Comparison of ENCODE assay signal across 16 cellular contexts in the genomic region with DNA sequence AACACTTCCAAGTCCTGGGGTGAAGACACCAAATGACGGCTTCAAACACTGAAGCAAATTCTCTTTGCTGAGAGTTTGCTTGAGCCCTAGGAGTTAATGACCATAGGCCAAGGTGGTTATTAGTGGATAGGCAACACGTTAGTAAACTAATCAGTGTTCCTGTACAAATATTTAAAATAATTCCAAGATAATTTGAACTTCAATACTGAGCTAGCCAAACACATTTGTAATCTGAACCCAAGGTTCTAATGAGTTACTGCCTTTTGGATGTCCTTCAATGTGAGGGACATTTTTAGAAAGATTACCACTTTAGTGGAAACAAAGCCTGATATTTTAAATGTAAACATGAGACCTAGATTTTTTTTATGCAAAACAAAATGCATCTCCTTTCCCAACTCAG.
"Had no signal": no experiment of that assay in that cellular context is flagged by ENCODE, and none has a peak within 500 bp of the region (broad histone marks: within the 10 kb centered on the region; RNA-seq: fewer than 3 reads in every experiment).

No MANE protein-coding gene starts in this region.

- H3K4me1 Mint-ChIP-seq: activated CD4-positive, alpha-beta T cell treated with anti-CD3 and anti-CD28 coated beads for 36 hours; activated naive CD8-positive, alpha-beta T cell treated with anti-CD3 and anti-CD28 coated beads, Interleukin-2, amount 50 U/mL, for 24 hours had no signal

- H3K27me3 ChIP-seq: heart right ventricle, ovary, transverse colon had no signal

- H3K4me3 ChIP-seq: coronary artery, heart right ventricle, ovary, transverse colon had no signal

- H3K27ac ChIP-seq: ovary had no signal

- H3K9me3 ChIP-seq: ovary, transverse colon had no signal

- H3K27me3 Mint-ChIP-seq: activated CD4-positive, alpha-beta T cell treated with anti-CD3 and anti-CD28 coated beads for 36 hours; activated CD8-positive, alpha-beta T cell treated with anti-CD3 and anti-CD28 coated beads for 36 hours; activated naive CD8-positive, alpha-beta T cell treated with anti-CD3 and anti-CD28 coated beads, Interleukin-2, amount 50 U/mL, for 24 hours had no signal

- H3K4me3 Mint-ChIP-seq: activated CD4-positive, alpha-beta T cell treated with anti-CD3 and anti-CD28 coated beads for 36 hours; activated CD8-positive, alpha-beta T cell treated with anti-CD3 and anti-CD28 coated beads for 36 hours; activated naive CD8-positive, alpha-beta T cell treated with anti-CD3 and anti-CD28 coated beads, Interleukin-2, amount 50 U/mL, for 24 hours; activated T-cell treated with anti-CD3 and anti-CD28 coated beads, Interleukin-2, amount 50 U/mL, for 72 hours had no signal

- H3K27ac Mint-ChIP-seq: activated CD4-positive, alpha-beta T cell treated with anti-CD3 and anti-CD28 coated beads for 36 hours; activated CD8-positive, alpha-beta T cell treated with anti-CD3 and anti-CD28 coated beads for 36 hours; activated naive CD8-positive, alpha-beta T cell treated with anti-CD3 and anti-CD28 coated beads, Interleukin-2, amount 50 U/mL, for 24 hours; activated T-cell treated with anti-CD3 and anti-CD28 coated beads, Interleukin-2, amount 50 U/mL, for 72 hours had no signal

- H3K9me3 Mint-ChIP-seq: activated CD8-positive, alpha-beta T cell treated with anti-CD3 and anti-CD28 coated beads for 36 hours had no signal

- DNase-seq: activated CD4-positive, alpha-beta T cell treated with anti-CD3 and anti-CD28 coated beads for 36 hours; activated CD8-positive, alpha-beta memory T cell treated with anti-CD3 and anti-CD28 coated beads, Interleukin-2, amount 50 U/mL, for 4 hours; activated CD8-positive, alpha-beta T cell treated with anti-CD3 and anti-CD28 coated beads for 36 hours; activated naive CD8-positive, alpha-beta T cell treated with anti-CD3 and anti-CD28 coated beads, Interleukin-2, amount 50 U/mL, for 24 hours; activated T-cell treated with anti-CD3 and anti-CD28 coated beads, Interleukin-2, amount 50 U/mL, for 72 hours; central memory CD4-positive, alpha-beta T cell; effector CD4-positive, alpha-beta T cell; foreskin melanocyte; heart right ventricle; left ventricle myocardium superior; ovary; retina; small intestine; T1000; transverse colon had no signal

- H3K36me3 ChIP-seq: heart right ventricle, ovary, transverse colon had no signal
